In the genomic region with DNA sequence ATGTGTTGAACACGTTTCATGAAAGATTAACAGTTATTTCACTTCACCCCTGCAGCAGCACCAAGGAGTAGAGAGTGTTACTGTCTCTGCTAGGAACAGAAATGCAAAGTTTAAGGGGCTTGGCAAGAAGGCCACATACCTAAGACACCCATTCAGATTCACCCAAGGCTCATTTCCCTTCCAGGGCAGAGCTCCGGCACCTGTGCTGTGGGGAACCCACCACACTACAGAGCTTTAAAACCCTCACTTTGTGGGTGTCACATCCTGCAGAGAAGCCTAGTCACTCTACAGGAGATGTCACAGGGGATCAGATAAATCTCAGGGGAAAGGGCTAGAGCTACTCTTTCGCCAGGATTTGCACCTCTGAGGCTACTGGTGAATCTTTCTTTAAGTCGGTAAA, we compare ENCODE assay signal across 1 cellular context.
TF ChIP-seq lines count a peak whose summit lies in the region.

No MANE protein-coding gene starts in this region.

TF ChIP-seq in GM23338, 12 proteins besides CTCF, POLR2A, EP300 and RAD21 (continued from another document):
- TF ChIP-seq, protein P1, sequence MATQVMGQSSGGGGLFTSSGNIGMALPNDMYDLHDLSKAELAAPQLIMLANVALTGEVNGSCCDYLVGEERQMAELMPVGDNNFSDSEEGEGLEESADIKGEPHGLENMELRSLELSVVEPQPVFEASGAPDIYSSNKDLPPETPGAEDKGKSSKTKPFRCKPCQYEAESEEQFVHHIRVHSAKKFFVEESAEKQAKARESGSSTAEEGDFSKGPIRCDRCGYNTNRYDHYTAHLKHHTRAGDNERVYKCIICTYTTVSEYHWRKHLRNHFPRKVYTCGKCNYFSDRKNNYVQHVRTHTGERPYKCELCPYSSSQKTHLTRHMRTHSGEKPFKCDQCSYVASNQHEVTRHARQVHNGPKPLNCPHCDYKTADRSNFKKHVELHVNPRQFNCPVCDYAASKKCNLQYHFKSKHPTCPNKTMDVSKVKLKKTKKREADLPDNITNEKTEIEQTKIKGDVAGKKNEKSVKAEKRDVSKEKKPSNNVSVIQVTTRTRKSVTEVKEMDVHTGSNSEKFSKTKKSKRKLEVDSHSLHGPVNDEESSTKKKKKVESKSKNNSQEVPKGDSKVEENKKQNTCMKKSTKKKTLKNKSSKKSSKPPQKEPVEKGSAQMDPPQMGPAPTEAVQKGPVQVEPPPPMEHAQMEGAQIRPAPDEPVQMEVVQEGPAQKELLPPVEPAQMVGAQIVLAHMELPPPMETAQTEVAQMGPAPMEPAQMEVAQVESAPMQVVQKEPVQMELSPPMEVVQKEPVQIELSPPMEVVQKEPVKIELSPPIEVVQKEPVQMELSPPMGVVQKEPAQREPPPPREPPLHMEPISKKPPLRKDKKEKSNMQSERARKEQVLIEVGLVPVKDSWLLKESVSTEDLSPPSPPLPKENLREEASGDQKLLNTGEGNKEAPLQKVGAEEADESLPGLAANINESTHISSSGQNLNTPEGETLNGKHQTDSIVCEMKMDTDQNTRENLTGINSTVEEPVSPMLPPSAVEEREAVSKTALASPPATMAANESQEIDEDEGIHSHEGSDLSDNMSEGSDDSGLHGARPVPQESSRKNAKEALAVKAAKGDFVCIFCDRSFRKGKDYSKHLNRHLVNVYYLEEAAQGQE (IDR thresholded peaks at IDR 0.05; ENCODE audit: unreplicated experiment): no peak
- no peak for TF ChIP-seq ZNF114 (CRISPR knock-in tag; IDR thresholded peaks at IDR 0.05)
- no peak for TF ChIP-seq POLR2AphosphoS5 (IDR thresholded peaks at IDR 0.05; ENCODE audit: low read depth)
TF ChIP-seq in GM23338: peak in this region for 0.
